In the genomic region with DNA sequence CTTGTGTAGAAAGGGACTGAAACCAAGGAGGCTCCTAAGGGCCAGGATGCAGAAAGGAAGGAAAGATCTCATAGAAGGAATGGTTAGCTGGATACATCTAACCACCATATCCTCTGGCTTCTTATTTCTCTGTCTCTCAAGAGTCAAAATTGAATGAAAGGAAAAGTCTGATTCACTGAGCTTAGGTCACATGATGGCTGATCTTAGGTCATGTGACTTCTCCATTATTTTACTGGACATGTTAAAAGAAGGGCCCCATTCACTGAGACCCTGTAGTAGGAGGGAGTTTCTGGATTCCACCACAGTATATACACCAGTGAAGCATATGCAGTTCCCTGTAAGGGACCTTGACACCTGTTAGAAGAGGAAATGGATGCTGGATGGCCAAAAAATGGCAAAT, we compare ENCODE assay signal across 22 cellular contexts.
"Had no signal": no experiment of that assay in that cellular context is flagged by ENCODE, and none has a peak within 500 bp of the region (broad histone marks: within the 10 kb centered on the region; RNA-seq: fewer than 3 reads in every experiment).

No MANE protein-coding gene starts in this region.

- H3K4me3 ChIP-seq: coronary artery, dorsolateral prefrontal cortex, esophagus muscularis mucosa, gastrocnemius medialis, heart right ventricle, left lung, lower lobe of right lung, mucosa of descending colon had no signal

- H3K36me3 ChIP-seq: esophagus muscularis mucosa, gastrocnemius medialis, heart right ventricle, left lung, lower lobe of right lung had no signal

- H3K27me3 ChIP-seq: dorsolateral prefrontal cortex, esophagus muscularis mucosa, gastrocnemius medialis, heart right ventricle, left lung had no signal

- DNase-seq: dermis blood vessel endothelial cell; dorsolateral prefrontal cortex; effector CD4-positive, alpha-beta T cell; effector memory CD4-positive, alpha-beta T cell; foreskin melanocyte; gastrocnemius medialis; glutamatergic neuron; head of caudate nucleus; heart right ventricle; hippocampal formation; left cardiac atrium; left lung; left ventricle myocardium superior; lower lobe of right lung; mesenchymal stem cell; mucosa of descending colon had no signal

- FAIRE-seq: colon, endothelial cell of umbilical vein, islet of Langerhans, keratinocyte had no signal

- ATAC-seq: gastrocnemius medialis, heart right ventricle, left cardiac atrium, left lung, left ventricle myocardium superior, lower lobe of right lung, mucosa of descending colon had no signal

- H3K4me1 ChIP-seq: esophagus muscularis mucosa, gastrocnemius medialis, heart right ventricle, left lung, lower lobe of right lung had no signal

- H3K9me3 ChIP-seq: esophagus muscularis mucosa, gastrocnemius medialis, heart right ventricle, left lung, lower lobe of right lung had no signal

- H3K27ac ChIP-seq: coronary artery, dorsolateral prefrontal cortex, esophagus muscularis mucosa, gastrocnemius medialis, heart right ventricle, left lung, lower lobe of right lung had no signal
